Comparison of ENCODE assay signal across 14 cellular contexts in genomic region chr1:236507022-236507700, GRCh38. TPM values are rescaled to one million over a fixed set of nuclear protein-coding genes. Genes with fewer than 3 reads are reported as not detected.
DNase-seq lines count a peak whose midpoint lies in the region; ATAC-seq and TF ChIP-seq lines count a peak whose summit lies in the region.
"Had no signal": no experiment of that assay in that cellular context is flagged by ENCODE, and none has a peak within 500 bp of the region (broad histone marks: within the 10 kb centered on the region; RNA-seq: fewer than 3 reads in every experiment).

No MANE protein-coding gene starts in this region.

- H3K4me1 Mint-ChIP-seq in chondrocyte (ENCODE audit: low read depth) = peaks cover 35% of the 10 kb centered on the region

- no peaks in the 10 kb centered on the region for H3K9me3 ChIP-seq in lower lobe of right lung
- H3K9me3 ChIP-seq in neuronal stem cell (replicated peaks in 1 of 2; ENCODE audit: control insufficient read depth in 2 of 2, insufficient read depth in 1 of 2, low read depth in 1 of 2, low read length in 2 of 2) = no peaks in the 10 kb centered on the region

- H2BK120ac ChIP-seq in neuronal stem cell (ENCODE audit: low read depth, low read length) = no peak overlapping the region

- ATAC-seq in lower lobe of right lung = peak; percentile 76 to 90
- no peak for ATAC-seq in HG03108 (IDR thresholded peaks at IDR 0.05; ENCODE audit: unreplicated experiment)
- no peak for ATAC-seq in HG03159 (IDR thresholded peaks at IDR 0.05; ENCODE audit: unreplicated experiment)
- ATAC-seq in GM21737 (IDR thresholded peaks at IDR 0.05; ENCODE audit: unreplicated experiment) = no peak

- H3K36me3 ChIP-seq in lower lobe of right lung (no peaks in the 10 kb centered on the region), neuronal stem cell (replicated peaks in 1 of 2; ENCODE audit: control insufficient read depth in 2 of 2, insufficient read depth in 2 of 2, low read length in 2 of 2) (no peaks in the 10 kb centered on the region)

- H2AFZ ChIP-seq in neuronal stem cell (ENCODE audit: low read length) = no peak overlapping the region

- no peak overlapping the region for H3K18ac ChIP-seq in neuronal stem cell (ENCODE audit: low read length)

- no peak overlapping the region for H2AK5ac ChIP-seq in neuronal stem cell (ENCODE audit: low read depth, low read length)

- peak overlapping the region; percentile 19 for H3K27ac Mint-ChIP-seq in chondrocyte (ENCODE audit: unreplicated experiment)
- H3K27ac Mint-ChIP-seq: activated CD4-positive, alpha-beta T cell treated with anti-CD3 and anti-CD28 coated beads, Interleukin-2, amount 10 ng/mL, durations not matched to agents 24 days and 14 days; CD14-positive monocyte; progenitor cell of endocrine pancreas had no signal

- H3K4me2 ChIP-seq in neuronal stem cell (ENCODE audit: insufficient read depth, low read length, poor library complexity, severe bottlenecking) = no peak overlapping the region

- H2BK5ac ChIP-seq in neuronal stem cell (ENCODE audit: low read length) = no peak overlapping the region

- no peak overlapping the region for H3K4ac ChIP-seq in neuronal stem cell (ENCODE audit: low read length)

- H3K4me3 Mint-ChIP-seq in chondrocyte (ENCODE audit: unreplicated experiment) = no peak overlapping the region
- H3K4me3 Mint-ChIP-seq: activated CD4-positive, alpha-beta T cell treated with anti-CD3 and anti-CD28 coated beads, Interleukin-2, amount 10 ng/mL, durations not matched to agents 24 days and 14 days; CD14-positive monocyte had no signal

- H3K4me3 ChIP-seq in lower lobe of right lung = no peak overlapping the region
- no peak overlapping the region for H3K4me3 ChIP-seq in neuronal stem cell (ENCODE audit: low read length in 2 of 2)

- H3K9me3 Mint-ChIP-seq in chondrocyte (ENCODE audit: low read depth) = no peaks in the 10 kb centered on the region
- H3K9me3 Mint-ChIP-seq: activated CD4-positive, alpha-beta T cell treated with anti-CD3 and anti-CD28 coated beads, Interleukin-2, amount 10 ng/mL, durations not matched to agents 24 days and 14 days; CD14-positive monocyte had no signal

- DNase-seq in NCI-H226 = peak; percentile 82
- no peak for DNase-seq in chondrocyte (ENCODE audit: low spot score)
- DNase-seq in lower lobe of right lung = no peak
- no peak for DNase-seq in neuronal stem cell (ENCODE audit: low spot score)
- DNase-seq: activated CD4-positive, alpha-beta T cell treated with anti-CD3 and anti-CD28 coated beads, Interleukin-2, amount 10 ng/mL, durations not matched to agents 24 days and 14 days; activated naive CD4-positive, alpha-beta T cell treated with anti-CD3 and anti-CD28 coated beads, Interleukin-2, amount 50 U/mL, for 16 hours; kidney; NCI-H2171 had no signal

- no peaks in the 10 kb centered on the region for H3K27me3 Mint-ChIP-seq in chondrocyte (ENCODE audit: low read depth)
- H3K27me3 Mint-ChIP-seq: progenitor cell of endocrine pancreas had no signal

- H3K27ac ChIP-seq in C4-2B = peak overlapping the region; percentile 35
- peak overlapping the region; percentile 6 for H3K27ac ChIP-seq in lower lobe of right lung
- no peak overlapping the region for H3K27ac ChIP-seq in neuronal stem cell (replicated peaks; ENCODE audit: low read length)

- WGBS in neuronal stem cell (ENCODE audit: extremely low coverage in 2 of 2, insufficient read length in 2 of 2, insufficient replicate concordance in 1 of 2), 2 donors = no CpG with 5 or more reads among the region's 5 CpGs

- H3K79me1 ChIP-seq in neuronal stem cell (ENCODE audit: low read depth, low read length) = no peaks in the 10 kb centered on the region

- TF ChIP-seq CTCF in C4-2B (conservative IDR thresholded peaks at IDR 0.05) (no peak), chondrocyte (IDR thresholded peaks at IDR 0.05) (no peak), lower lobe of right lung (IDR thresholded peaks at IDR 0.05) (no peak)

- no peak overlapping the region for H2BK12ac ChIP-seq in neuronal stem cell (ENCODE audit: low read length)

- H3K4me1 ChIP-seq in lower lobe of right lung = peaks cover 7% of the 10 kb centered on the region
- no peaks in the 10 kb centered on the region for H3K4me1 ChIP-seq in neuronal stem cell (ENCODE audit: control insufficient read depth in 2 of 2, insufficient read depth in 1 of 2, low read depth in 1 of 2, low read length in 2 of 2)

- intact Hi-C loops in lower lobe of right lung (cut with DNase I) = no loop called here

- no peak overlapping the region for H3K9ac ChIP-seq in neuronal stem cell (ENCODE audit: low read depth, low read length, poor library complexity)

- no peak overlapping the region for H3K23ac ChIP-seq in neuronal stem cell (ENCODE audit: low read depth, low read length, poor library complexity)

- no peak overlapping the region for H2BK15ac ChIP-seq in neuronal stem cell (ENCODE audit: low read length)

- H4K91ac ChIP-seq in neuronal stem cell (ENCODE audit: low read depth, low read length, poor library complexity) = no peak overlapping the region

- H4K8ac ChIP-seq in neuronal stem cell (ENCODE audit: low read depth, low read length) = no peak overlapping the region

- no peaks in the 10 kb centered on the region for H3K36me3 Mint-ChIP-seq in chondrocyte (ENCODE audit: low read depth)
- H3K36me3 Mint-ChIP-seq: CD14-positive monocyte had no signal

- no peaks in the 10 kb centered on the region for H3K27me3 ChIP-seq in lower lobe of right lung (ENCODE audit: low read depth)
- no peaks in the 10 kb centered on the region for H3K27me3 ChIP-seq in neuronal stem cell (ENCODE audit: control insufficient read depth in 3 of 3, insufficient read depth in 3 of 3, low read depth in 1 of 3, low read length in 3 of 3)

- H3K14ac ChIP-seq in neuronal stem cell (ENCODE audit: low read length) = no peak overlapping the region

RNA-seq across cellular contexts. Expression of gene LGALS8, which starts 16.6 kb away (rescaled TPM):
- total RNA-seq in chondrocyte (24.9 to 37.8 TPM (median 36.5 TPM) in 3 replicates), lower lobe of right lung (72.3 TPM)
- 11.2 TPM for polyA plus RNA-seq in neuronal stem cell (2013, experiment 1 of 2)
- polyA plus RNA-seq in neuronal stem cell (2013, experiment 2 of 2) = 11.6 TPM

Comparison
In these comparisons a context has a peak if more than half of its experiments do, and no peak if none do; other contexts are left out.
1. ATAC-seq: peak in lower lobe of right lung (2 of 2); none in HG03108 (single experiment), HG03159 (single experiment) and GM21737 (single experiment).